1 cellular context compared by ENCODE assay signal in genomic region chr14:105423488-105424195, GRCh38.
TF ChIP-seq lines count a peak whose summit lies in the region.

No MANE protein-coding gene starts in this region.

TF ChIP-seq in SK-N-SH treated with all-trans-retinoic acid at 6 μM for 48 hours, 23 proteins besides CTCF, POLR2A, EP300 and RAD21 (continued from another document):
- TF ChIP-seq PATZ1 (CRISPR knock-in tag; IDR thresholded peaks at IDR 0.05; ENCODE audit: borderline replicate concordance) = no peak
- no peak for TF ChIP-seq TCF4 (CRISPR knock-in tag; IDR thresholded peaks at IDR 0.05; ENCODE audit: borderline replicate concordance)
- no peak for TF ChIP-seq ISL1 (CRISPR knock-in tag; IDR thresholded peaks at IDR 0.05)
- no peak for TF ChIP-seq CSDC2 (CRISPR knock-in tag; IDR thresholded peaks at IDR 0.05)
- TF ChIP-seq PPARA (CRISPR knock-in tag; IDR thresholded peaks at IDR 0.05; ENCODE audit: borderline replicate concordance) = no peak
- TF ChIP-seq ESRRG (CRISPR knock-in tag; IDR thresholded peaks at IDR 0.05) = no peak
